ENCODE assay signal across 4 cellular contexts in genomic region chr9:7622481-7622880, GRCh38.
"Had no signal": no experiment of that assay in that cellular context is flagged by ENCODE, and none has a peak within 500 bp of the region (broad histone marks: within the 10 kb centered on the region; RNA-seq: fewer than 3 reads in every experiment).

No MANE protein-coding gene starts in this region.

- DNase-seq: H9, HCEC 1CT, IMR-90 had no signal

- H3K4me3 ChIP-seq: GM23338 had no signal
